ENCODE assay signal across 24 cellular contexts in genomic region chr4:51960486-51960885, GRCh38. TPM values are rescaled to one million over a fixed set of nuclear protein-coding genes. Genes with fewer than 3 reads are reported as not detected.
"Had no signal": no experiment of that assay in that cellular context is flagged by ENCODE, and none has a peak within 500 bp of the region (broad histone marks: within the 10 kb centered on the region; RNA-seq: fewer than 3 reads in every experiment).

No MANE protein-coding gene starts in this region.

- H3K27ac Mint-ChIP-seq: activated CD4-positive, alpha-beta memory T cell treated with anti-CD3 and anti-CD28 coated beads, Interleukin-2, amount 10 ng/mL, durations not matched to agents 7 days and 5 days; activated CD4-positive, alpha-beta T cell treated with anti-CD3 and anti-CD28 coated beads, Interleukin-2, amount 10 ng/mL, durations not matched to agents 24 days and 14 days; activated naive CD8-positive, alpha-beta T cell treated with anti-CD3 and anti-CD28 coated beads, Interleukin-2, amount 50 U/mL, for 24 hours; activated T-cell treated with anti-CD3 and anti-CD28 coated beads, Interleukin-2, amount 50 U/mL, for 72 hours; dendritic cell treated with granulocyte-macrophage colony-stimulating factor and Interleukin-4, amounts not matched to agents 40 ng/mL and 50 ng/mL, for 4 days; immature natural killer cell; memory B cell; nephron; type B pancreatic cell had no signal

- H3K36me3 Mint-ChIP-seq: immature natural killer cell, memory B cell, type B pancreatic cell had no signal

- H3K4me3 Mint-ChIP-seq: activated CD4-positive, alpha-beta memory T cell treated with anti-CD3 and anti-CD28 coated beads, Interleukin-2, amount 10 ng/mL, durations not matched to agents 7 days and 5 days; activated CD4-positive, alpha-beta T cell treated with anti-CD3 and anti-CD28 coated beads, Interleukin-2, amount 10 ng/mL, durations not matched to agents 24 days and 14 days; activated naive CD8-positive, alpha-beta T cell treated with anti-CD3 and anti-CD28 coated beads, Interleukin-2, amount 50 U/mL, for 24 hours; activated T-cell treated with anti-CD3 and anti-CD28 coated beads, Interleukin-2, amount 50 U/mL, for 72 hours; dendritic cell treated with granulocyte-macrophage colony-stimulating factor and Interleukin-4, amounts not matched to agents 40 ng/mL and 50 ng/mL, for 4 days; immature natural killer cell; memory B cell; nephron; type B pancreatic cell had no signal

- H3K27ac ChIP-seq: body of pancreas, testis, VCaP had no signal

- H3K9me3 ChIP-seq: body of pancreas, testis had no signal

- H3K9me3 Mint-ChIP-seq: activated CD4-positive, alpha-beta memory T cell treated with anti-CD3 and anti-CD28 coated beads, Interleukin-2, amount 10 ng/mL, durations not matched to agents 7 days and 5 days; activated CD4-positive, alpha-beta T cell treated with anti-CD3 and anti-CD28 coated beads, Interleukin-2, amount 10 ng/mL, durations not matched to agents 24 days and 14 days; activated naive CD8-positive, alpha-beta T cell treated with anti-CD3 and anti-CD28 coated beads, Interleukin-2, amount 50 U/mL, for 24 hours; dendritic cell treated with granulocyte-macrophage colony-stimulating factor and Interleukin-4, amounts not matched to agents 40 ng/mL and 50 ng/mL, for 4 days; nephron; type B pancreatic cell had no signal

- H3K4me1 Mint-ChIP-seq: activated CD4-positive, alpha-beta memory T cell treated with anti-CD3 and anti-CD28 coated beads, Interleukin-2, amount 10 ng/mL, durations not matched to agents 7 days and 5 days; activated CD4-positive, alpha-beta T cell treated with anti-CD3 and anti-CD28 coated beads, Interleukin-2, amount 10 ng/mL, durations not matched to agents 24 days and 14 days; activated naive CD8-positive, alpha-beta T cell treated with anti-CD3 and anti-CD28 coated beads, Interleukin-2, amount 50 U/mL, for 24 hours; immature natural killer cell; nephron had no signal

- H3K27me3 Mint-ChIP-seq: activated CD4-positive, alpha-beta T cell treated with anti-CD3 and anti-CD28 coated beads, Interleukin-2, amount 10 ng/mL, durations not matched to agents 24 days and 14 days; activated naive CD8-positive, alpha-beta T cell treated with anti-CD3 and anti-CD28 coated beads, Interleukin-2, amount 50 U/mL, for 24 hours; dendritic cell treated with granulocyte-macrophage colony-stimulating factor and Interleukin-4, amounts not matched to agents 40 ng/mL and 50 ng/mL, for 4 days; type B pancreatic cell had no signal

- H3K4me3 ChIP-seq: body of pancreas, testis had no signal

- H3K27me3 ChIP-seq: body of pancreas, testis had no signal

- H3K4me1 ChIP-seq: testis had no signal

- DNase-seq: activated CD4-positive, alpha-beta memory T cell treated with anti-CD3 and anti-CD28 coated beads, Interleukin-2, amount 10 ng/mL, durations not matched to agents 7 days and 5 days; activated CD4-positive, alpha-beta T cell treated with anti-CD3 and anti-CD28 coated beads, Interleukin-2, amount 10 ng/mL, durations not matched to agents 24 days and 14 days; activated gamma-delta T cell; activated naive CD4-positive, alpha-beta T cell treated with anti-CD3 and anti-CD28 coated beads, Interleukin-2, amount 50 U/mL, for 16 hours; activated naive CD8-positive, alpha-beta T cell treated with anti-CD3 and anti-CD28 coated beads, Interleukin-2, amount 50 U/mL, for 24 hours; activated T-cell treated with anti-CD3 and anti-CD28 coated beads, Interleukin-2, amount 50 U/mL, for 72 hours; body of pancreas; caudate nucleus; effector CD4-positive, alpha-beta T cell; erythroblast; foreskin fibroblast; immature natural killer cell; nucleus accumbens; stimulated activated CD4-positive, alpha-beta T cell treated with anti-CD3 and anti-CD28 coated beads, Interleukin-2, amount 100 ng/mL, for 48 hours; stimulated activated CD8-positive, alpha-beta memory T cell treated with anti-CD3 and anti-CD28 coated beads, Interleukin-4, amount 100 ng/mL, for 48 hours; stimulated activated naive CD4-positive, alpha-beta T cell; T-helper 2 cell; testis had no signal

- FAIRE-seq: endometrium had no signal

RNA-seq across cellular contexts. Expression of gene LRRC66, which starts 59.7 kb away (rescaled TPM):
- polyA plus RNA-seq: immature natural killer cell had no signal
